ENCODE assay signal across 33 cellular contexts in genomic region chr3:15506571-15506970, GRCh38. TPM values are rescaled to one million over a fixed set of nuclear protein-coding genes. Genes with fewer than 3 reads are reported as not detected.
"Had no signal": no experiment of that assay in that cellular context is flagged by ENCODE, and none has a peak within 500 bp of the region (broad histone marks: within the 10 kb centered on the region; RNA-seq: fewer than 3 reads in every experiment).

No MANE protein-coding gene starts in this region.

- DNase-seq: Kasumi-1, KBM-7, KG1, MG63, MM.1S, MV-4-11, NCI-H1048, NCI-H1092 treated with DMSO at 0.1 percent for 48 hours, NCI-H1105, NCI-H1105 treated with DMSO at 0.1 percent for 48 hours, NCI-H1417, NCI-H1417 treated with DMSO at 0.1 percent for 48 hours, NCI-H1436, NCI-H1436 treated with DMSO at 0.1 percent for 48 hours, NCI-H146, NCI-H1694, NCI-H1694 treated with DMSO at 0.1 percent for 48 hours, NCI-H187, NCI-H187 treated with DMSO at 0.1 percent for 48 hours, NCI-H1930, NCI-H2029, NCI-H2029 treated with DMSO at 0.1 percent for 48 hours, NCI-H2081, NCI-H2081 treated with DMSO at 0.1 percent for 48 hours, NCI-H2107, NCI-H2171, NCI-H2171 treated with DMSO at 0.1 percent for 48 hours, NCI-H2227 treated with DMSO at 0.1 percent for 48 hours, NCI-H226, NCI-H345, NCI-H446, NCI-H446 treated with DMSO at 0.1 percent for 48 hours had no signal

RNA-seq across cellular contexts. Expression of gene COLQ, which starts 14.9 kb away (rescaled TPM):
- total RNA-seq: NCI-H460 had no signal
